1 cellular context compared by ENCODE assay signal in genomic region chr1:241519308-241520079, GRCh38.
TF ChIP-seq lines count a peak whose summit lies in the region.

Gene FH, minus strand, starts transcription at chr1:241519755. Its CDS starts 33 bp downstream, at chr1:241519722.

TF ChIP-seq in HepG2, 621 proteins besides CTCF, POLR2A, EP300 and RAD21 (continued from another document and continues in another):
- 0 out of 2 replicates have a peak, but pooled peaks have one; percentile 65 for TF ChIP-seq SNAI1 (CRISPR knock-in tag; IDR thresholded peaks at IDR 0.05; ENCODE audit: borderline replicate concordance)
- no peak for TF ChIP-seq POLR2AphosphoS2 (IDR thresholded peaks at IDR 0.05; ENCODE audit: low read depth, low read length)
- no peak for TF ChIP-seq TBX3 (IDR thresholded peaks at IDR 0.05; ENCODE audit: borderline replicate concordance)
- TF ChIP-seq ZNF331 (CRISPR knock-in tag; IDR thresholded peaks at IDR 0.05) = no peak
- no peak for TF ChIP-seq NPAS2 (CRISPR knock-in tag; IDR thresholded peaks at IDR 0.05; ENCODE audit: borderline replicate concordance)
- no peak for TF ChIP-seq TCF7 (IDR thresholded peaks at IDR 0.05; ENCODE audit: low read depth)
- peak; percentile 87 for TF ChIP-seq SP2 (CRISPR knock-in tag; IDR thresholded peaks at IDR 0.05)
- peak; percentile 51; the same call in 1 of the 2 replicates for TF ChIP-seq ZNF576 (CRISPR knock-in tag; IDR thresholded peaks at IDR 0.05)
- peak; percentile 26; the same call in 1 of the 2 replicates for TF ChIP-seq MNT (IDR thresholded peaks at IDR 0.05)
- TF ChIP-seq ZBTB20 (CRISPR knock-in tag; IDR thresholded peaks at IDR 0.05; ENCODE audit: borderline replicate concordance, low read depth) = no peak
- TF ChIP-seq ZNF350 (CRISPR knock-in tag; IDR thresholded peaks at IDR 0.05; ENCODE audit: borderline replicate concordance, low read depth) = peak; percentile 45; the same call in 1 of the 2 replicates
- TF ChIP-seq ZSCAN5A (CRISPR knock-in tag; IDR thresholded peaks at IDR 0.05; ENCODE audit: borderline replicate concordance) = no peak
- no peak; the same call in 1 of the 2 replicates for TF ChIP-seq ETS1 (CRISPR knock-in tag; IDR thresholded peaks at IDR 0.05)
- no peak for TF ChIP-seq KIAA2018 (CRISPR knock-in tag; IDR thresholded peaks at IDR 0.05; ENCODE audit: borderline replicate concordance)
- TF ChIP-seq CC2D1A (CRISPR knock-in tag; IDR thresholded peaks at IDR 0.05) = no peak
- no peak for TF ChIP-seq ZNF337 (CRISPR knock-in tag; IDR thresholded peaks at IDR 0.05; ENCODE audit: borderline replicate concordance, low read depth)
- no peak for TF ChIP-seq ZBTB40 (IDR thresholded peaks at IDR 0.05)
- peak; percentile 71 for TF ChIP-seq ZBTB40 (CRISPR knock-in tag; IDR thresholded peaks at IDR 0.05)
- TF ChIP-seq TRAFD1 (CRISPR knock-in tag; IDR thresholded peaks at IDR 0.05; ENCODE audit: borderline replicate concordance) = no peak
- no peak for TF ChIP-seq HOXA3 (CRISPR knock-in tag; IDR thresholded peaks at IDR 0.05)
- TF ChIP-seq ZNF570 (CRISPR knock-in tag; IDR thresholded peaks at IDR 0.05; ENCODE audit: borderline replicate concordance) = no peak
